Comparison of ENCODE assay signal across 9 cellular contexts in the genomic region with DNA sequence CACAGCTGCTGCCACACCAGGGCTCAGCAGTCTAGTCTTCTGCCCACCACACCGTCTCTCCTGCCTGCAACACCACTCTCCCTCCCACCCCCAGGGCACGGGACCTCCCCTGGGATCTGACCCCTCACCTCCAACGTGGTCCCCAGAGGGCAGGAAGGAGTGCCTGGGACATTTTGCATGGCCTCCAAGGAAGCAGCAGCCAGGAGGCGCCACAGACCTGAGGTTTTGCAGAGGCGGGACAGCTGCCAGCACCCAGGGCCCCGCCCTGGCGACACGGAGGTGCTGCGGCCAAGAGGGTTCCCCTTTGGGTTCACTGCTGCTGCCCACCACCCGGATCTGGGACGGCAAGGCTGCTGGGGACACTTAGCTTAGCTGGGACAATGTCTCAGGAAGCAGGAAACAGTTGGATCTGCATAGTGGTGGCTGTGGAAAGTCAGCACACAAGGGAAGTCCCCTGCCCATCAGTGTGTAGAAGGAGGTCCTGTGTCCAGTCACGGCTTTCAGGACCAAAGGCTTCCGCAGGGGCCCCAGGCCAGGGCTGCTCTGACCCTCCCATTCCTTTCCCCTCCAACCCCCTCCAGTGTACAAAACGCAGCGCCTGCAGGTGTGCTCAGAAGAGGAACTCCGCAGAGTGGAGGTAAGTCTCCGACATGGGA. TPM values are rescaled to one million over a fixed set of nuclear protein-coding genes. Genes with fewer than 3 reads are reported as not detected.
DNase-seq lines count a peak whose midpoint lies in the region; ATAC-seq, FAIRE-seq and TF ChIP-seq lines count a peak whose summit lies in the region.
"Had no signal": no experiment of that assay in that cellular context is flagged by ENCODE, and none has a peak within 500 bp of the region (broad histone marks: within the 10 kb centered on the region; RNA-seq: fewer than 3 reads in every experiment).

No MANE protein-coding gene starts in this region.

- H3K9ac ChIP-seq in H1 (replicated peaks in 1 of 4; ENCODE audit: extremely low read depth in 1 of 4, low read depth in 3 of 4, low read length in 3 of 4), result no peak overlapping the region; a peak in 2 of 7 replicates

- H3K4ac ChIP-seq in H1 (replicated peaks; ENCODE audit: insufficient read length, low read depth, low read length), result no peak overlapping the region

- no peak overlapping the region for H2BK5ac ChIP-seq in H1 (ENCODE audit: low read depth, low read length)

- H3K14ac ChIP-seq in H1 (ENCODE audit: insufficient read length), result no peak overlapping the region

- H3K79me1 ChIP-seq in H1 (ENCODE audit: low read depth, low read length), result no peaks in the 10 kb centered on the region

- no peak for FAIRE-seq in H1 (lab: Jason Lieb, UNC)

- H3K79me2 ChIP-seq in H1 (ENCODE audit: control insufficient read depth in 1 of 2, insufficient read depth in 2 of 2, low read length in 2 of 2), result no peaks in the 10 kb centered on the region

- no peaks in the 10 kb centered on the region for H4K20me1 ChIP-seq in H1 (replicated peaks in 1 of 2; ENCODE audit: control insufficient read depth in 1 of 2, insufficient read depth in 2 of 2, low read length in 2 of 2)

- peak; percentile 93 to 96 for TF ChIP-seq RAD21 in H1 (IDR thresholded peaks at IDR 0.05 in 1 of 2, conservative IDR thresholded peaks at IDR 0.05 in 1 of 2; ENCODE audit: low read depth in 2 of 2, low read length in 2 of 2)

- H3K4me3 ChIP-seq in GM12865 (ENCODE audit: low read depth, low read length) (no peak overlapping the region), H1 (ENCODE audit: extremely low read depth in 1 of 4, insufficient read depth in 2 of 4, low read depth in 3 of 4, low read length in 4 of 4) (no peak overlapping the region)
- H3K4me3 ChIP-seq: dorsolateral prefrontal cortex had no signal

- peak overlapping the region in 1 of 2 experiments; percentile 17; a peak in 1 of 4 replicates for H3K4me2 ChIP-seq in H1 (ENCODE audit: insufficient read depth in 1 of 2, low read depth in 2 of 2, low read length in 2 of 2)

- no peak overlapping the region for H2BK15ac ChIP-seq in H1 (ENCODE audit: low read length)

- no peak overlapping the region for H3K23ac ChIP-seq in H1 (ENCODE audit: insufficient read length)

- no peak for ATAC-seq in GM19467 (IDR thresholded peaks at IDR 0.05; ENCODE audit: unreplicated experiment)

- no peaks in the 10 kb centered on the region for H3K9me3 ChIP-seq in H1 (ENCODE audit: insufficient read depth in 2 of 2, low read depth in 1 of 2, low read length in 1 of 2)

- DNase-seq in GM12865 (ENCODE audit: low read depth) (peak; percentile 29), NCI-H69 (lab: John Stamatoyannopoulos, UW) (peak; percentile 53), H1 (ENCODE audit: low read depth in 1 of 2, low spot score in 2 of 2) (peak; percentile 44 to 85), GM19238 (ENCODE audit: insufficient read length, low spot score) (no peak), Ammon's horn (ENCODE audit: low spot score) (no peak)
- DNase-seq in stimulated activated CD4-positive, alpha-beta T cell treated with anti-CD3 and anti-CD28 coated beads, Interleukin-12 subunit alpha, Interleukin-12 subunit beta, amount 100 ng/mL, for 4 hours, result peak; percentile 10
- no peak for DNase-seq in activated effector memory CD4-positive, alpha-beta T cell treated with anti-CD3 and anti-CD28 coated beads, Interleukin-2, amount 50 U/mL, for 16 hours
- DNase-seq: dorsolateral prefrontal cortex had no signal

- H4K91ac ChIP-seq in H1 (replicated peaks; ENCODE audit: insufficient read length, low read length), result peak overlapping the region; percentile 88

- peak overlapping the region; percentile 28; the same call in 1 of the 2 replicates for H2AFZ ChIP-seq in H1 (ENCODE audit: low read length)

- POLR2A ChIA-PET in H1 (lab: Charles Lee; ENCODE audit: partially characterized antibody), result interaction anchor here (0.7 to 1.5 kb wide), 4 partner anchors 79 to 172 kb away, joined by 3 to 5 read pairs (median 4); partner anchors contain the start of gene NHP2

- H3K36me3 ChIP-seq in H1 (ENCODE audit: control insufficient read depth in 2 of 4, insufficient read depth in 4 of 4, low read length in 3 of 4), result no peaks in the 10 kb centered on the region

- no peak for TF ChIP-seq CTCF in GM12865 (IDR thresholded peaks at IDR 0.05; ENCODE audit: insufficient read depth, low read depth, low read length, missing control alignments)
- TF ChIP-seq CTCF in H1 (IDR thresholded peaks at IDR 0.05; ENCODE audit: control extremely low read depth in 1 of 3, insufficient read depth in 1 of 3, low read depth in 1 of 3, low read length in 3 of 3), result peak in 2 of 3 experiments; percentile 87 to 98; a peak in 3 of 4 replicates

- no peak overlapping the region for H3K56ac ChIP-seq in H1 (replicated peaks; ENCODE audit: insufficient read length, low read depth, low read length)

- no peak overlapping the region for H2BK20ac ChIP-seq in H1 (ENCODE audit: low read length)

- H3K27ac ChIP-seq in H1 (ENCODE audit: low read depth, low read length), result no peak overlapping the region
- H3K27ac ChIP-seq: dorsolateral prefrontal cortex had no signal

- no peak overlapping the region for H2BK120ac ChIP-seq in H1 (replicated peaks; ENCODE audit: low read depth, low read length)

- peaks cover 0 to 10% (median 6%) of the 10 kb centered on the region in 4 experiments; a peak in 3 of 7 replicates for H3K4me1 ChIP-seq in H1 (replicated peaks in 1 of 4; ENCODE audit: control insufficient read depth in 3 of 4, insufficient read depth in 4 of 4, low read length in 3 of 4)

- H2AK5ac ChIP-seq in H1 (ENCODE audit: low read depth, low read length), result no peak overlapping the region

- 54% methylated on average over 17 of the region's 17 CpGs; no CpG with 5 or more reads in 1 of the 2 experiments for WGBS in H1 (ENCODE audit: extremely low coverage in 1 of 2, insufficient coverage in 1 of 2, insufficient read length in 1 of 2, insufficient replicate concordance in 2 of 2, low coverage in 1 of 2, low lambda C conversion rate in 2 of 2, missing lambda C conversion rate in 1 of 2), 2 experiments

- TF ChIP-seq POLR2A in H1 (IDR thresholded peaks at IDR 0.05; ENCODE audit: control extremely low read depth in 1 of 2, low read depth in 2 of 2, low read length in 2 of 2), result no peak

- TF ChIP-seq EP300 in H1 (IDR thresholded peaks at IDR 0.05; ENCODE audit: borderline replicate concordance in 1 of 2, low read depth in 2 of 2, low read length in 2 of 2), result no peak

- H3K23me2 ChIP-seq in H1 (ENCODE audit: low read depth, low read length), result no peaks in the 10 kb centered on the region; the same call in 1 of the 2 replicates

- H2BK12ac ChIP-seq in H1 (ENCODE audit: low read depth, low read length), result no peak overlapping the region

- peak overlapping the region; percentile 90; the same call in 1 of the 2 replicates for H4K8ac ChIP-seq in H1 (ENCODE audit: extremely low read depth, insufficient read depth, low read length)

- CTCF ChIA-PET in H1 (lab: Charles Lee; ENCODE audit: partially characterized antibody), result interaction anchor here (0.5 to 2.7 kb wide), 14 partner anchors 11 to 375 kb away, joined by 3 to 31 read pairs (median 3); no protein-coding TSS in a partner anchor

- peaks cover 4 to 43% (median 26%) of the 10 kb centered on the region in 4 experiments; a peak in 6 of 7 replicates for H3K27me3 ChIP-seq in H1 (replicated peaks in 1 of 4; ENCODE audit: control insufficient read depth in 3 of 4, extremely low read depth in 1 of 4, insufficient read depth in 3 of 4, low read length in 3 of 4)

- no peak overlapping the region for H4K5ac ChIP-seq in H1 (ENCODE audit: insufficient read length, low read depth, low read length)

- H3K18ac ChIP-seq in H1 (ENCODE audit: extremely low read depth, low read length), result no peak overlapping the region

TF ChIP-seq in H1, 55 proteins besides CTCF, POLR2A, EP300 and RAD21:
- peak; percentile 65; the same call in 1 of the 2 replicates for TF ChIP-seq GABPA (IDR thresholded peaks at IDR 0.05; ENCODE audit: borderline replicate concordance, insufficient read depth, low read length)
- TF ChIP-seq, protein P1, sequence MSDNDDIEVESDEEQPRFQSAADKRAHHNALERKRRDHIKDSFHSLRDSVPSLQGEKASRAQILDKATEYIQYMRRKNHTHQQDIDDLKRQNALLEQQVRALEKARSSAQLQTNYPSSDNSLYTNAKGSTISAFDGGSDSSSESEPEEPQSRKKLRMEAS (IDR thresholded peaks at IDR 0.05), result peak; percentile 17; the same call in 1 of the 2 replicates
- TF ChIP-seq ZNF274 (IDR thresholded peaks at IDR 0.05; ENCODE audit: borderline replicate concordance, extremely low read depth, low read length), result no peak

RNA-seq across cellular contexts. Expression of gene PROP1, which starts 13.8 kb away (rescaled TPM):
- not detected in 2 replicates for total RNA-seq in H1 (2021; fragmentation: NEBNext Ultra II Directional; extraction: Animal tissue kit (Norgen Biotek cat#: 25700))
- 0.09 TPM in 1 of 2 replicates, not detected in the other for polyA plus RNA-seq in H1 (2011; rRNA removed)
- polyA plus RNA-seq in H1 (2011; cell fraction: cytosol; rRNA removed), result not detected
- not detected for polyA plus RNA-seq in H1 (2011; cell fraction: nucleus; rRNA removed)
- 0.11 to 0.12 TPM in 2 of 4 replicates, not detected in the others for polyA plus RNA-seq in H1 (2012, experiment 1 of 2)
- not detected for polyA plus RNA-seq in H1 (2012, experiment 2 of 2)
- polyA plus RNA-seq in H1 (2013, experiment 1 of 2), result 0.04 TPM
- not detected for polyA plus RNA-seq in H1 (2013, experiment 2 of 2)
- not detected in 2 replicates for polyA minus RNA-seq in H1 (2011; rRNA and poly(A)+ RNA removed)
- not detected for polyA minus RNA-seq in H1 (2011; cell fraction: cytosol; rRNA and poly(A)+ RNA removed)
- not detected for polyA minus RNA-seq in H1 (2011; cell fraction: nucleus; rRNA and poly(A)+ RNA removed)

Comparison
In these comparisons a context has a peak if more than half of its experiments do, and no peak if none do; other contexts are left out.
1. DNase-seq: peak in GM12865 (single experiment), NCI-H69 (single experiment), H1 (2 of 2) and stimulated activated CD4-positive, alpha-beta T cell treated with anti-CD3 and anti-CD28 coated beads, Interleukin-12 subunit alpha, Interleukin-12 subunit beta, amount 100 ng/mL, for 4 hours (single experiment); none in GM19238 (single experiment), Ammon's horn (single experiment) and activated effector memory CD4-positive, alpha-beta T cell treated with anti-CD3 and anti-CD28 coated beads, Interleukin-2, amount 50 U/mL, for 16 hours (single experiment).